Comparison of ENCODE assay signal across 1 cellular context in genomic region chr6:110689275-110689935, GRCh38.
TF ChIP-seq lines count a peak whose summit lies in the region.

No MANE protein-coding gene starts in this region.

TF ChIP-seq in GM12878, 131 proteins besides CTCF, POLR2A, EP300 and RAD21 (continued from another document):
- TF ChIP-seq CEBPZ (IDR thresholded peaks at IDR 0.05; ENCODE audit: low read depth, low read length) (no peak), TCF7 (IDR thresholded peaks at IDR 0.05; ENCODE audit: borderline replicate concordance) (no peak), BCLAF1 (IDR thresholded peaks at IDR 0.05) (no peak), USF2 (IDR thresholded peaks at IDR 0.05; ENCODE audit: borderline replicate concordance, low read depth, low read length) (no peak), BCL11A (IDR thresholded peaks at IDR 0.05; ENCODE audit: low read depth, low read length) (no peak), ZNF24 (IDR thresholded peaks at IDR 0.05) (no peak), EGR1 (IDR thresholded peaks at IDR 0.05; ENCODE audit: borderline replicate concordance in 1 of 2, low read depth in 2 of 2, low read length in 2 of 2) (no peak), ESRRA (IDR thresholded peaks at IDR 0.05; ENCODE audit: low read length) (no peak)
